Comparison of ENCODE assay signal across 2 cellular contexts in genomic region chr11:18974192-18974591, GRCh38.
A peak's percentile ranks its signal among the peaks of the same experiment; 100 is the strongest.
TF ChIP-seq lines count a peak whose summit lies in the region.

No MANE protein-coding gene starts in this region.

TF ChIP-seq in GM23338, 12 proteins besides CTCF, POLR2A, EP300 and RAD21:
- TF ChIP-seq JUNB (IDR thresholded peaks at IDR 0.05; ENCODE audit: unreplicated experiment) (no peak), ZNF462 (CRISPR knock-in tag; IDR thresholded peaks at IDR 0.05) (peak; percentile 93)
TF ChIP-seq in GM23338: peak in this region for 1.

TF ChIP-seq in H1, 55 proteins besides CTCF, POLR2A, EP300 and RAD21:
- TF ChIP-seq SP1 (IDR thresholded peaks at IDR 0.05; ENCODE audit: low read depth, low read length): 0 out of 2 replicates have a peak, but pooled peaks have one; percentile 20
- no peak for TF ChIP-seq CHD2 (IDR thresholded peaks at IDR 0.05; ENCODE audit: low read length)
- TF ChIP-seq TAF1 (IDR thresholded peaks at IDR 0.05; ENCODE audit: low read depth, low read length): no peak
- no peak for TF ChIP-seq PHF8 (conservative IDR thresholded peaks at IDR 0.05; ENCODE audit: low read depth, low read length)
- no peak for TF ChIP-seq KDM5A (IDR thresholded peaks at IDR 0.05; ENCODE audit: low read length)
- peak; percentile 96 for TF ChIP-seq TEAD4 (IDR thresholded peaks at IDR 0.05; ENCODE audit: low read depth, low read length)
- no peak for TF ChIP-seq RFX5 (IDR thresholded peaks at IDR 0.05; ENCODE audit: borderline replicate concordance, low read depth, low read length)
- TF ChIP-seq ATF3 (IDR thresholded peaks at IDR 0.05; ENCODE audit: insufficient read depth, low read depth, low read length): no peak
- no peak for TF ChIP-seq POU5F1 (IDR thresholded peaks at IDR 0.05; ENCODE audit: low read depth, low read length)
- TF ChIP-seq USF2 (IDR thresholded peaks at IDR 0.05; ENCODE audit: low read length): no peak
- no peak for TF ChIP-seq MAFK (IDR thresholded peaks at IDR 0.05; ENCODE audit: low read depth, low read length)
- TF ChIP-seq SRF (IDR thresholded peaks at IDR 0.05; ENCODE audit: low read depth, low read length): no peak
- TF ChIP-seq TBP (IDR thresholded peaks at IDR 0.05; ENCODE audit: low read depth, low read length): no peak
